ENCODE assay signal across 8 cellular contexts in the genomic region with DNA sequence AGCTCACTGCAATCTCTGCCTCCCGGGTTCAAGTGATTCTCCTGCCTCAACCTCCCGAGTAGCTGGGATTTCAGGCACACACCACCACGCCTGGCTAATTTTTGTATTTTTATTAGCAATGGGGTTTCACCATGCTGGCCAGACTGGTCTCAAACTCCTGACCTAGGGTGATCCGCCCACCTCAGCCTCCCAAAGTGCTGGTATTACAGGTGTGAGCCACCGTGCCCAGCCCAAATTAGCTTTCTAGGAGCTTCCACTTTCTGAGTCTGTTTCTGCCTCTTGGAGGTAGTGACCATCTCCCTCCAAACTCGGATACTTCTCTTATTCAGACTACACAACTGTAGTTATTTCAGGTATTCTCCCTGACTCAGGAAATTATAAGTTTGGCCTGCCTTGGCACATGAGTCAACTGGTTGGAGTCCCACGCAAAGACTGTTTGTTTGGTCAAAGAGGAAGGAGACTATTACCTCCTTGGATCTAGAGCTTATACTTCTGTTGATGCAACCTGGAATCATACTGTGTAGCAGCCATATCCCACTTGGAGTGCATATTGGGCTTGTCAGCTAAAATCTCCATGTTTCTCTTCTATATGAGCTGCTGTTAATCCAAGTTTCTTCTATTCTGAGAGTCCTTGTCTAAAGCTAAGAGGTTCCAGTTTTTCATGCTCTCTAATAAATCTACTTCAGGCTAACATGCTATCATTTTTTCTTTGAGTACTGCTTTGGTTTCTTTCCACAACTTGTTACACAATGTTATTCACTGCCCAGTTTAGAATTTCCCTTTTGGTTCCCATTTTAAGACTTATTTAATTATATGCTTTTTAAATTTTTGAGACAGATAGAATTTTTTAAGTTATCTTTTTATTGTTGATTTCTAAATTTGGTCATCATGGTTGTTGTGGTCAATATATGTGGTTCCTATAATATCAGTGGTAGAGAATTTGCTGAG. TPM values are rescaled to one million over a fixed set of nuclear protein-coding genes. Genes with fewer than 3 reads are reported as not detected.
DNase-seq lines count a peak whose midpoint lies in the region; ATAC-seq and TF ChIP-seq lines count a peak whose summit lies in the region.

No MANE protein-coding gene starts in this region.

- no peak for TF ChIP-seq EP300 in upper lobe of left lung (IDR thresholded peaks at IDR 0.05)

- H3K36me3 Mint-ChIP-seq in activated naive CD4-positive, alpha-beta T cell treated with anti-CD3 and anti-CD28 coated beads, Interleukin-2, amount 50 U/mL, for 24 hours: peaks cover 29% of the 10 kb centered on the region

- H3K27ac ChIP-seq in adrenal gland (peak overlapping the region in 4 of 5 donors; percentile 48 to 72 (median 55)), left lung (peak overlapping the region; percentile 45 to 100), upper lobe of left lung (peak overlapping the region; percentile 50 to 100 (median 84))

- WGBS in adrenal gland, 4 donors: 80 to 89% (median 85%) methylated on average over 7 of the region's 7 CpGs
- WGBS in upper lobe of left lung, 2 donors: 61 to 77% methylated on average over 7 of the region's 7 CpGs

- H3K9me3 Mint-ChIP-seq in activated naive CD4-positive, alpha-beta T cell treated with anti-CD3 and anti-CD28 coated beads, Interleukin-2, amount 50 U/mL, for 24 hours: no peaks in the 10 kb centered on the region

- TF ChIP-seq CTCF in adrenal gland (IDR thresholded peaks at IDR 0.05): no peak
- no peak for TF ChIP-seq CTCF in left lung (IDR thresholded peaks at IDR 0.05)
- TF ChIP-seq CTCF in upper lobe of left lung (IDR thresholded peaks at IDR 0.05): no peak

- ATAC-seq in left lung (peak; percentile 5), upper lobe of left lung (ENCODE audit: low FRiP score in 2 of 2) (peak in 1 of 2 donors; percentile 20), GM18868 (IDR thresholded peaks at IDR 0.05; ENCODE audit: unreplicated experiment) (no peak)

- H3K27ac Mint-ChIP-seq in activated naive CD4-positive, alpha-beta T cell treated with anti-CD3 and anti-CD28 coated beads, Interleukin-2, amount 50 U/mL, for 24 hours: peak overlapping the region; percentile 88

- H3K4me3 Mint-ChIP-seq in activated naive CD4-positive, alpha-beta T cell treated with anti-CD3 and anti-CD28 coated beads, Interleukin-2, amount 50 U/mL, for 24 hours: peak overlapping the region; percentile 75

- no peaks in the 10 kb centered on the region for H3K36me3 ChIP-seq in adrenal gland (replicated peaks in 1 of 2)
- peaks cover 0 to 31% of the 10 kb centered on the region in 2 donors for H3K36me3 ChIP-seq in left lung
- H3K36me3 ChIP-seq in upper lobe of left lung: peaks cover 0 to 31% (median 0%) of the 10 kb centered on the region in 4 donors

- no peak for DNase-seq in activated naive CD4-positive, alpha-beta T cell treated with Interleukin-2 at 50 U/mL for 16 hours
- DNase-seq in adrenal gland (peak in 1 of 7 donors; percentile 7), left lung (no peak), upper lobe of left lung (no peak), NCI-H1048 (lab: John Stamatoyannopoulos, UW) (no peak), NCI-H748 (lab: John Stamatoyannopoulos, UW; ENCODE audit: unreplicated experiment) (no peak)

- H3K9me3 ChIP-seq in adrenal gland (replicated peaks in 1 of 3) (no peaks in the 10 kb centered on the region), left lung (no peaks in the 10 kb centered on the region), upper lobe of left lung (no peaks in the 10 kb centered on the region)

- intact Hi-C loops in adrenal gland (cut with DNase I) (no loop called here), left lung (cut with DNase I) (no loop called here)

- H3K4me1 Mint-ChIP-seq in activated naive CD4-positive, alpha-beta T cell treated with anti-CD3 and anti-CD28 coated beads, Interleukin-2, amount 50 U/mL, for 24 hours: peaks cover 89% of the 10 kb centered on the region

- TF ChIP-seq POLR2A in adrenal gland (IDR thresholded peaks at IDR 0.05) (no peak), upper lobe of left lung (IDR thresholded peaks at IDR 0.05) (no peak)

- no peaks in the 10 kb centered on the region for H3K27me3 ChIP-seq in adrenal gland
- no peaks in the 10 kb centered on the region for H3K27me3 ChIP-seq in left lung
- H3K27me3 ChIP-seq in upper lobe of left lung: no peaks in the 10 kb centered on the region

- H3K4me3 ChIP-seq in adrenal gland (no peak overlapping the region), left lung (no peak overlapping the region), upper lobe of left lung (no peak overlapping the region)

- H3K4me1 ChIP-seq in adrenal gland (replicated peaks in 1 of 2): peaks cover 55 to 94% of the 10 kb centered on the region in 2 donors
- peaks cover 41 to 100% of the 10 kb centered on the region in 2 donors for H3K4me1 ChIP-seq in left lung
- H3K4me1 ChIP-seq in upper lobe of left lung: peaks cover 96 to 100% (median 98%) of the 10 kb centered on the region in 4 donors

- H3K27me3 Mint-ChIP-seq in activated naive CD4-positive, alpha-beta T cell treated with anti-CD3 and anti-CD28 coated beads, Interleukin-2, amount 50 U/mL, for 24 hours: no peaks in the 10 kb centered on the region

RNA-seq across cellular contexts. Expression of a gene that starts 7.5 kb away (rescaled TPM):
- total RNA-seq in adrenal gland: 100 to 1,000 TPM in 3 of 8 donors, 10 to 100 TPM in 5; 32.4 to 142 (median 62.8) TPM
- polyA plus RNA-seq in adrenal gland: 10 to 100 TPM; 25.6 to 46.7 (median 46.6) TPM
- 100 to 1,000 TPM in 1 of 2 donors, 10 to 100 TPM in 1; 80.3 to 133 TPM for total RNA-seq in left lung
- total RNA-seq in upper lobe of left lung: 100 to 1,000 TPM in 5 of 6 donors, 10 to 100 TPM in 1; 87.0 to 202 (median 153) TPM

RNA-seq across cellular contexts. Expression of a gene that starts 52.7 kb away (rescaled TPM):
- total RNA-seq in adrenal gland: 100 to 1,000 TPM in 1 of 8 donors, 10 to 100 TPM in 7; 75.0 to 182 (median 91.1) TPM
- 10 to 100 TPM; 54.3 to 93.9 (median 79.4) TPM for polyA plus RNA-seq in adrenal gland
- 10 to 100 TPM; 48.6 to 52.7 TPM for total RNA-seq in left lung
- 10 to 100 TPM; 14.7 to 50.6 (median 31.0) TPM for total RNA-seq in upper lobe of left lung
